8 cellular contexts compared by ENCODE assay signal in genomic region chr21:37257526-37257966, GRCh38. TPM values are rescaled to one million over a fixed set of nuclear protein-coding genes. Genes with fewer than 3 reads are reported as not detected.
DNase-seq lines count a peak whose midpoint lies in the region; ATAC-seq, FAIRE-seq and TF ChIP-seq lines count a peak whose summit lies in the region.

No MANE protein-coding gene starts in this region.

- peak; percentile 54 for TF ChIP-seq POLR2A in endothelial cell of umbilical vein (IDR thresholded peaks at IDR 0.05; ENCODE audit: low read depth, low read length)

- peak overlapping the region; percentile 82 for H3K4me3 ChIP-seq in DOHH2 (ENCODE audit: low read length)
- H3K4me3 ChIP-seq in endothelial cell of umbilical vein (replicated peaks in 1 of 3; ENCODE audit: insufficient read depth in 1 of 3, low read depth in 1 of 3, low read length in 3 of 3) = peak overlapping the region; percentile 40 to 46 (median 41)
- H3K4me3 ChIP-seq in muscle layer of duodenum (ENCODE audit: low read depth in 1 of 2, low read length in 2 of 2) = peak overlapping the region; percentile 83 to 86

- no peaks in the 10 kb centered on the region for H3K27me3 ChIP-seq in DOHH2 (ENCODE audit: control insufficient read depth, low read length)
- H3K27me3 ChIP-seq in endothelial cell of umbilical vein (ENCODE audit: control insufficient read depth in 2 of 2, insufficient read depth in 2 of 2, low read length in 2 of 2) = no peaks in the 10 kb centered on the region
- no peaks in the 10 kb centered on the region for H3K27me3 ChIP-seq in muscle layer of duodenum (ENCODE audit: low read depth, low read length)

- DNase-seq in T-cell (peak in 24 of 34 experiments; percentile 6 to 58 (median 24)), endothelial cell of umbilical vein (ENCODE audit: low read depth, low spot score) (peak; percentile 56), NCI-H2171 treated with DMSO at 0.1 percent for 48 hours (lab: John Stamatoyannopoulos, UW) (no peak)
- no peak for DNase-seq in stimulated activated naive CD4-positive, alpha-beta T cell treated with Interleukin-2 at 50 U/mL for 16 hours (lab: John Stamatoyannopoulos, UW)

- H4K20me1 ChIP-seq in DOHH2 (ENCODE audit: control insufficient read depth, insufficient read depth, low read depth, low read length) = no peaks in the 10 kb centered on the region
- H4K20me1 ChIP-seq in endothelial cell of umbilical vein (replicated peaks; ENCODE audit: control insufficient read depth, extremely low read depth, insufficient read depth, low read length) = peaks cover 4% of the 10 kb centered on the region

- BruUV-seq in endothelial cell of umbilical vein (replicated peaks; lab: Mats Ljungman, UMichigan) = no TSS peak

- H3K9me2 ChIP-seq in DOHH2 (replicated peaks; ENCODE audit: control insufficient read depth, low read length) = no peaks in the 10 kb centered on the region

- H3K9me1 ChIP-seq in endothelial cell of umbilical vein (replicated peaks; ENCODE audit: control insufficient read depth, extremely low read depth, insufficient read depth, low read length) = no peaks in the 10 kb centered on the region

- intact Hi-C loops in endothelial cell of umbilical vein (cut with micrococcal nuclease) = loop anchor here (1.0 to 2.0 kb wide), 2 partner anchors 10 to 37 kb away; partner anchors contain the start of gene VPS26C

- H3K27ac ChIP-seq in DOHH2 (ENCODE audit: low read depth, low read length) (peak overlapping the region; percentile 84), endothelial cell of umbilical vein (ENCODE audit: insufficient read depth, low read depth, low read length) (peak overlapping the region; percentile 77), muscle layer of duodenum (ENCODE audit: low read length) (peak overlapping the region; percentile 82)

- peaks cover 6% of the 10 kb centered on the region for H3F3A ChIP-seq in DOHH2 (ENCODE audit: control insufficient read depth, insufficient read depth)

- H3K9me3 Mint-ChIP-seq in T-cell = no peaks in the 10 kb centered on the region

- peaks cover 3% of the 10 kb centered on the region for H3K36me3 Mint-ChIP-seq in T-cell

- peaks cover 35 to 55% (median 48%) of the 10 kb centered on the region in 3 donors for H3K4me1 Mint-ChIP-seq in T-cell

- peak; percentile 30 for ATAC-seq in GM19463 (IDR thresholded peaks at IDR 0.05; ENCODE audit: unreplicated experiment)
- ATAC-seq in HG03565 (IDR thresholded peaks at IDR 0.05; ENCODE audit: unreplicated experiment) = peak; percentile 21
- peak; percentile 6 to 68 (median 24) for ATAC-seq in T-cell (replicated peaks in 1 of 4)

- peaks cover 31% of the 10 kb centered on the region for H3K4me1 ChIP-seq in DOHH2 (ENCODE audit: control insufficient read depth, low read length)
- peaks cover 22% of the 10 kb centered on the region for H3K4me1 ChIP-seq in endothelial cell of umbilical vein (ENCODE audit: control insufficient read depth, extremely low read depth, insufficient read depth, low read length)
- peaks cover 7 to 17% of the 10 kb centered on the region in 2 donors for H3K4me1 ChIP-seq in muscle layer of duodenum (ENCODE audit: control insufficient read depth in 1 of 2, insufficient read depth in 2 of 2, low read length in 2 of 2)

- TF ChIP-seq CTCF in DOHH2 (IDR thresholded peaks at IDR 0.05; ENCODE audit: low read depth, low read length, poor library complexity, severe bottlenecking) (peak; percentile 14), endothelial cell of umbilical vein (IDR thresholded peaks at IDR 0.05; ENCODE audit: extremely low read depth in 1 of 2, insufficient read depth in 1 of 2, low read depth in 1 of 2, low read length in 2 of 2) (no peak)

- peak overlapping the region; percentile 90 for H2AFZ ChIP-seq in endothelial cell of umbilical vein (ENCODE audit: low read depth, low read length)

- peak; percentile 75 for FAIRE-seq in endothelial cell of umbilical vein (lab: Jason Lieb, UNC)

- H3K36me3 ChIP-seq in DOHH2 (ENCODE audit: control insufficient read depth, low read length) (peaks cover 14% of the 10 kb centered on the region; the same call in 1 of the 2 replicates), endothelial cell of umbilical vein (ENCODE audit: control insufficient read depth in 2 of 2, extremely low read depth in 1 of 2, insufficient read depth in 2 of 2, low read length in 2 of 2) (peaks cover 0 to 2% of the 10 kb centered on the region in 2 experiments), muscle layer of duodenum (ENCODE audit: control insufficient read depth in 1 of 2, insufficient read depth in 2 of 2, low read length in 2 of 2) (no peaks in the 10 kb centered on the region)

- H3K79me2 ChIP-seq in DOHH2 (ENCODE audit: control insufficient read depth, low read length) = peaks cover 90% of the 10 kb centered on the region
- peaks cover 39% of the 10 kb centered on the region for H3K79me2 ChIP-seq in endothelial cell of umbilical vein (ENCODE audit: control insufficient read depth, insufficient read depth, low read length)

- CTCF ChIA-PET in T-cell (lab: Charles Lee) = interaction anchor here in 1 of 2 donors (0.6 to 0.8 kb wide), 2 partner anchors 189 to 206 kb away, joined by 4 to 5 read pairs; no protein-coding TSS in a partner anchor
- CTCF ChIA-PET in endothelial cell of umbilical vein (lab: Charles Lee) = interaction anchor here (0.9 to 1.0 kb wide), 2 partner anchors 17 to 109 kb away, joined by 3 read pairs; partner anchors contain the start of gene DYRK1A

- dilution Hi-C loops in endothelial cell of umbilical vein (cut with MboI; ENCODE audit: extremely low pct_ligation_motif_present, low sequenced_read_pairs) = no loop called here

- POLR2A ChIA-PET in T-cell (lab: Charles Lee) (interaction anchor here (0.9 to 1.3 kb wide), 4 partner anchors 8 to 302 kb away, joined by 3 to 6 read pairs (median 4); partner anchors contain the start of gene VPS26C (in 1 of the 2)), endothelial cell of umbilical vein (lab: Charles Lee) (interaction anchor here (0.6 to 0.7 kb wide), 2 partner anchors 110 to 278 kb away, joined by 3 read pairs; no protein-coding TSS in a partner anchor)

- no peaks in the 10 kb centered on the region for H3K27me3 Mint-ChIP-seq in T-cell

- peak overlapping the region; percentile 56 to 65 for H3K27ac Mint-ChIP-seq in T-cell

- peak overlapping the region; percentile 83 for H3K9ac ChIP-seq in endothelial cell of umbilical vein (replicated peaks; ENCODE audit: extremely low read depth, insufficient read depth, low read length)

- H3K4me3 Mint-ChIP-seq in T-cell = peak overlapping the region; percentile 86 to 95 (median 89)

- no peaks in the 10 kb centered on the region for H3K9me3 ChIP-seq in DOHH2 (ENCODE audit: control insufficient read depth, insufficient read depth, low read length)
- no peaks in the 10 kb centered on the region for H3K9me3 ChIP-seq in endothelial cell of umbilical vein (replicated peaks; ENCODE audit: control insufficient read depth, insufficient read depth, low read length)
- no peaks in the 10 kb centered on the region for H3K9me3 ChIP-seq in muscle layer of duodenum (ENCODE audit: control insufficient read depth in 1 of 2, low read length in 2 of 2)

- H3K4me2 ChIP-seq in DOHH2 (ENCODE audit: low read length) (peak overlapping the region; percentile 97), endothelial cell of umbilical vein (ENCODE audit: insufficient read depth, low read length) (peak overlapping the region; percentile 65)

TF ChIP-seq in endothelial cell of umbilical vein, 7 proteins besides CTCF, POLR2A, EP300 and RAD21:
- TF ChIP-seq MAX (IDR thresholded peaks at IDR 0.05; ENCODE audit: insufficient read depth, insufficient read length) (peak; percentile 5), EZH2 (IDR thresholded peaks at IDR 0.05; ENCODE audit: borderline replicate concordance, low read depth, low read length, severe bottlenecking) (no peak)

RNA-seq across cellular contexts. Expression of gene VPS26C, which starts 9.6 kb away (rescaled TPM):
- total RNA-seq in T-cell (10 to 100 TPM; 47.8 to 62.7 (median 57.5) TPM), endothelial cell of umbilical vein (53.7 and 57.3 TPM in 2 replicates)
- 32.1 and 35.2 TPM in 2 replicates for polyA plus RNA-seq in endothelial cell of umbilical vein
- polyA plus RNA-seq in endothelial cell of umbilical vein (2011; cell fraction: cytosol; rRNA removed) = 33.5 and 36.3 TPM in 2 replicates
- polyA plus RNA-seq in endothelial cell of umbilical vein (2011; cell fraction: nucleus; rRNA removed) = 50.0 and 54.0 TPM in 2 replicates
- 36.1 and 50.8 TPM in 2 replicates for polyA plus RNA-seq in endothelial cell of umbilical vein (2012)
- polyA minus RNA-seq in endothelial cell of umbilical vein = 53.2 and 56.5 TPM in 2 replicates
- 21.7 TPM for polyA minus RNA-seq in endothelial cell of umbilical vein (2011; cell fraction: cytosol; rRNA and poly(A)+ RNA removed)
- polyA minus RNA-seq in endothelial cell of umbilical vein (2011; cell fraction: nucleus; rRNA and poly(A)+ RNA removed) = 46.2 and 56.0 TPM in 2 replicates

Comparison
In these comparisons a context has a peak if more than half of its experiments do, and no peak if none do; other contexts are left out.
1. DNase-seq: peak in T-cell (24 of 34) and endothelial cell of umbilical vein (single experiment); none in stimulated activated naive CD4-positive, alpha-beta T cell treated with Interleukin-2 at 50 U/mL for 16 hours (single experiment) and NCI-H2171 treated with DMSO at 0.1 percent for 48 hours (single experiment).
2. Peak in every context shown above with its lines, with median percentiles within 50 percentile points of each other: H3K27ac ChIP-seq, H3K4me3 ChIP-seq and ATAC-seq.